Comparison of ENCODE assay signal across 8 cellular contexts in the genomic region with DNA sequence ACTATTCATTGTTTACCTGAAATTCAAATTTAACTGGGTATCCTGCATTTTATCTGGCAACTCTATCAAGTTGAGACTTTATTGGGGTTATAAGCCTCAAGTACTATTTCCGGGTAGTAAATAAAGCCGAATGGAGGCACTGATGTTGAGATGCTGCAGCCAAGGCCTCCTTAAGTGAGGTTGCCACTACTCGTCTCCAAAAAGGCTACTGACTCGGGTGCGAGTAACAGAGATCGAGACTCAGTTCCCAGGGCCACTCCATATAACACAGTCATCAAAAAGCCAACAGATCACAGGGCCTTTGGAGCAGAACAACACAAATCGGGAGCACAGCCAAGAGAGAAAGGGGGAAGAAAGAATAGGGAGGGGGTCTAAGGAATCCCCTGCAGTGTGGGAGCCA. TPM values are rescaled to one million over a fixed set of nuclear protein-coding genes. Genes with fewer than 3 reads are reported as not detected.
DNase-seq lines count a peak whose midpoint lies in the region; ATAC-seq lines count a peak whose summit lies in the region.

No MANE protein-coding gene starts in this region.

- H3K27me3 Mint-ChIP-seq in activated naive CD4-positive, alpha-beta T cell treated with anti-CD3 and anti-CD28 coated beads for 36 hours (ENCODE audit: low read depth), result no peaks in the 10 kb centered on the region
- H3K27me3 Mint-ChIP-seq in activated T-cell treated with anti-CD3 and anti-CD28 coated beads, Interleukin-2, amount 50 U/mL, for 72 hours (ENCODE audit: low read depth), result no peaks in the 10 kb centered on the region

- peaks cover 22% of the 10 kb centered on the region for H3K36me3 Mint-ChIP-seq in activated naive CD4-positive, alpha-beta T cell treated with anti-CD3 and anti-CD28 coated beads for 36 hours (ENCODE audit: low read depth)
- H3K36me3 Mint-ChIP-seq in activated T-cell treated with anti-CD3 and anti-CD28 coated beads, Interleukin-2, amount 50 U/mL, for 72 hours (ENCODE audit: insufficient read depth in 2 of 2), result peaks cover 23 to 26% of the 10 kb centered on the region in 2 donors

- H3K4me3 Mint-ChIP-seq in activated naive CD4-positive, alpha-beta T cell treated with anti-CD3 and anti-CD28 coated beads for 36 hours, result peak overlapping the region; percentile 99
- H3K4me3 Mint-ChIP-seq in activated T-cell treated with anti-CD3 and anti-CD28 coated beads, Interleukin-2, amount 50 U/mL, for 72 hours, result peak overlapping the region; percentile 96 to 97

- peak overlapping the region; percentile 92 for H3K4me3 ChIP-seq in skeletal muscle cell (ENCODE audit: low read depth, low read length)

- DNase-seq in activated naive CD4-positive, alpha-beta T cell treated with anti-CD3 and anti-CD28 coated beads for 36 hours, result peak; percentile 11
- no peak for DNase-seq in activated naive CD4-positive, alpha-beta T cell treated with anti-CD3 and anti-CD28 coated beads, Interleukin-2, amount 50 U/mL, for 16 hours
- DNase-seq in activated T-cell treated with anti-CD3 and anti-CD28 coated beads, Interleukin-2, amount 50 U/mL, for 72 hours, result peak in 1 of 2 donors; percentile 8
- DNase-seq in left cardiac atrium (no peak), skeletal muscle cell (ENCODE audit: low read depth) (no peak), NCI-H1048 (lab: John Stamatoyannopoulos, UW) (no peak), middle frontal gyrus (ENCODE audit: extremely low spot score, low spot score) (no peak), inferior parietal cortex (ENCODE audit: extremely low spot score) (no peak)

- no peaks in the 10 kb centered on the region for H3K9me3 Mint-ChIP-seq in activated naive CD4-positive, alpha-beta T cell treated with anti-CD3 and anti-CD28 coated beads for 36 hours
- H3K9me3 Mint-ChIP-seq in activated T-cell treated with anti-CD3 and anti-CD28 coated beads, Interleukin-2, amount 50 U/mL, for 72 hours, result no peaks in the 10 kb centered on the region

- CTCF ChIA-PET in activated naive CD4-positive, alpha-beta T cell treated with anti-CD3 and anti-CD28 coated beads for 36 hours (lab: Charles Lee), result interaction anchor here (0.8 kb wide), 1 partner anchor 35 kb away, joined by 3 read pairs; no protein-coding TSS in a partner anchor

- intact Hi-C loops in activated naive CD4-positive, alpha-beta T cell treated with anti-CD3 and anti-CD28 coated beads for 36 hours (cut with micrococcal nuclease), result no loop called here
- intact Hi-C loops in left cardiac atrium (cut with DNase I), result loop anchor here in 1 of 2 donors (5.0 to 10.0 kb wide), 2 partner anchors 62 to 245 kb away; a partner anchor contains a TSS

- H3K4me1 Mint-ChIP-seq in activated naive CD4-positive, alpha-beta T cell treated with anti-CD3 and anti-CD28 coated beads for 36 hours (ENCODE audit: low read depth), result peaks cover 46% of the 10 kb centered on the region
- H3K4me1 Mint-ChIP-seq in activated T-cell treated with anti-CD3 and anti-CD28 coated beads, Interleukin-2, amount 50 U/mL, for 72 hours (ENCODE audit: low read depth), result peaks cover 39% of the 10 kb centered on the region

- peak overlapping the region; percentile 98 for H3K27ac Mint-ChIP-seq in activated naive CD4-positive, alpha-beta T cell treated with anti-CD3 and anti-CD28 coated beads for 36 hours
- H3K27ac Mint-ChIP-seq in activated T-cell treated with anti-CD3 and anti-CD28 coated beads, Interleukin-2, amount 50 U/mL, for 72 hours, result peak overlapping the region; percentile 99

- ATAC-seq in activated T-cell treated with anti-CD3 and anti-CD28 coated beads, Interleukin-2, amount 50 U/mL, for 72 hours (replicated peaks in 1 of 2), result no peak
- ATAC-seq in left cardiac atrium, result peak; percentile 6 to 18

RNA-seq across cellular contexts. Expression of a gene that starts 0.5 kb away (rescaled TPM):
- total RNA-seq in activated naive CD4-positive, alpha-beta T cell treated with anti-CD3 and anti-CD28 coated beads for 36 hours, result 100 to 1,000 TPM in 1 of 2 experiments, 10 to 100 TPM in 1; 97.8 to 101 TPM
- 100 to 1,000 TPM; 198 to 201 TPM for total RNA-seq in activated T-cell treated with anti-CD3 and anti-CD28 coated beads, Interleukin-2, amount 50 U/mL, for 72 hours
- 100 to 1,000 TPM; 108 to 147 TPM for total RNA-seq in left cardiac atrium

RNA-seq across cellular contexts. Expression of a gene that starts 0.7 kb away (rescaled TPM):
- total RNA-seq in activated naive CD4-positive, alpha-beta T cell treated with anti-CD3 and anti-CD28 coated beads for 36 hours, result 10 to 100 TPM; 27.4 to 29.4 TPM
- 10 to 100 TPM; 65.2 to 66.3 TPM for total RNA-seq in activated T-cell treated with anti-CD3 and anti-CD28 coated beads, Interleukin-2, amount 50 U/mL, for 72 hours
- 10 to 100 TPM; 57.4 to 70.2 TPM for total RNA-seq in left cardiac atrium

RNA-seq across cellular contexts. Expression of a gene that starts 24.4 kb away (rescaled TPM):
- under 1 TPM in 1 of 2 experiments, not detected in 1; 0.07 TPM for total RNA-seq in activated naive CD4-positive, alpha-beta T cell treated with anti-CD3 and anti-CD28 coated beads for 36 hours
- under 1 TPM; 0.32 to 0.60 TPM for total RNA-seq in activated T-cell treated with anti-CD3 and anti-CD28 coated beads, Interleukin-2, amount 50 U/mL, for 72 hours
- under 1 TPM in 1 of 2 donors, not detected in 1; 0.10 TPM for total RNA-seq in left cardiac atrium

RNA-seq across cellular contexts. Expression of a gene that starts 57.6 kb away (rescaled TPM):
- total RNA-seq in activated naive CD4-positive, alpha-beta T cell treated with anti-CD3 and anti-CD28 coated beads for 36 hours, result 10 to 100 TPM; 58.3 to 65.4 TPM
- total RNA-seq in activated T-cell treated with anti-CD3 and anti-CD28 coated beads, Interleukin-2, amount 50 U/mL, for 72 hours, result 10 to 100 TPM; 48.8 to 49.1 TPM
- 10 to 100 TPM; 91.1 to 92.6 TPM for total RNA-seq in left cardiac atrium

RNA-seq across cellular contexts. Expression of a gene that starts 57.8 kb away (rescaled TPM):
- total RNA-seq in activated naive CD4-positive, alpha-beta T cell treated with anti-CD3 and anti-CD28 coated beads for 36 hours, result under 1 TPM in 1 of 2 experiments, not detected in 1; 0.27 TPM
- total RNA-seq in activated T-cell treated with anti-CD3 and anti-CD28 coated beads, Interleukin-2, amount 50 U/mL, for 72 hours, result under 1 TPM; 0.28 to 0.55 TPM
- 1 to 10 TPM; 4.1 to 5.1 TPM for total RNA-seq in left cardiac atrium

Comparison
In these comparisons a context has a peak if more than half of its experiments do, and no peak if none do; other contexts are left out.
1. ATAC-seq: peak in left cardiac atrium (2 of 2); none in activated T-cell treated with anti-CD3 and anti-CD28 coated beads, Interleukin-2, amount 50 U/mL, for 72 hours (0 of 2).